31 cellular contexts compared by ENCODE assay signal in the genomic region with DNA sequence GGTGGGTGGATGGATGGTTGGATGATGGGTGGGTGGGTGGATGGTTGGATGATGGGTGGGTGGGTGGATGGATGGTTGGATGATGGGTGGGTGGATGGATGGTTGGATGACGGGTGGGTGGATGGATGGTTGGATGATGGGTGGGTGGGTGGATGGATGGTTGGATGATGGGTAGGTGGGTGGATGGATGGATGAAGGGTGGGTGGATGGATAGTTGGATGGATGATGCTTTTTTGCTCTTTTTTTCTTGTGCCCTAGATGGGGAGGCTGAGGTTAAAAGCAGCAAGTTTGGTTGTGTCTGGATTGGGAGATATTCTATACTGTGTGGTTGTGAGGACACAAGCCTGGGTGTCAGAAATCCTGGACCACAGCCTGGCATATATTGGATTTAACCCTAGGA. TPM values are rescaled to one million over a fixed set of nuclear protein-coding genes. Genes with fewer than 3 reads are reported as not detected.
"Had no signal": no experiment of that assay in that cellular context is flagged by ENCODE, and none has a peak within 500 bp of the region (broad histone marks: within the 10 kb centered on the region; RNA-seq: fewer than 3 reads in every experiment).

No MANE protein-coding gene starts in this region.

- H3K4me1 ChIP-seq: transverse colon, upper lobe of right lung, uterus had no signal

- H3K4me1 Mint-ChIP-seq: stimulated activated memory B cell treated with anti-CD40 and anti-IgM and Interleukin-4, amounts not matched to agents 10 μg/mL and 1 μg/mL and 100 μg/mL, for 72 hours; stimulated activated naive B cell treated with anti-CD40 and anti-IgM and Interleukin-4, amounts not matched to agents 10 μg/mL and 1 μg/mL and 100 μg/mL, for 72 hours had no signal

- H3K27ac Mint-ChIP-seq: stimulated activated memory B cell treated with anti-CD40 and anti-IgM and Interleukin-4, amounts not matched to agents 10 μg/mL and 1 μg/mL and 100 μg/mL, for 72 hours; stimulated activated naive B cell treated with anti-CD40 and anti-IgM and Interleukin-4, amounts not matched to agents 10 μg/mL and 1 μg/mL and 100 μg/mL, for 72 hours; stimulated activated naive CD8-positive, alpha-beta T cell treated with anti-CD3 and anti-CD28 coated beads, Interleukin-15, Interleukin-2, amounts not matched to agents 100 ng/mL and 50 ng/mL, for 24 hours; type B pancreatic cell had no signal

- H3K36me3 Mint-ChIP-seq: stimulated activated effector memory CD8-positive, alpha-beta T cell treated with anti-CD3 and anti-CD28 coated beads, Interleukin-12 subunit alpha, Interleukin-12 subunit beta, amount 100 ng/mL, for 72 hours; type B pancreatic cell had no signal

- ATAC-seq: stimulated activated effector memory CD8-positive, alpha-beta T cell treated with anti-CD3 and anti-CD28 coated beads, Interleukin-12 subunit alpha, Interleukin-12 subunit beta, amount 100 ng/mL, for 72 hours; stimulated activated memory B cell treated with anti-CD40 and anti-IgM and Interleukin-4, amounts not matched to agents 10 μg/mL and 1 μg/mL and 100 μg/mL, for 72 hours; stimulated activated naive B cell treated with anti-CD40 and anti-IgM and Interleukin-4, amounts not matched to agents 10 μg/mL and 1 μg/mL and 100 μg/mL, for 72 hours; stimulated activated naive CD8-positive, alpha-beta T cell treated with anti-CD3 and anti-CD28 coated beads, Interleukin-15, amount 100 ng/mL, for 72 hours; stimulated activated naive CD8-positive, alpha-beta T cell treated with anti-CD3 and anti-CD28 coated beads, Interleukin-15, Interleukin-2, amounts not matched to agents 100 U/mL and 50 U/mL, for 24 hours; upper lobe of right lung had no signal

- H3K4me3 ChIP-seq: stomach, suprapubic skin, testis, thoracic aorta, thyroid gland, tibial artery, tibial nerve, transverse colon, upper lobe of left lung, upper lobe of right lung, uterus, vagina had no signal

- H3K27ac ChIP-seq: stomach, suprapubic skin, testis, thoracic aorta, thyroid gland, tibial artery, transverse colon, upper lobe of left lung, upper lobe of right lung, uterus, vagina had no signal

- H3K9me3 ChIP-seq: stomach, suprapubic skin, testis, thoracic aorta, thyroid gland, tibial artery, tibial nerve, transverse colon, upper lobe of left lung, upper lobe of right lung, uterus, vagina had no signal

- H3K9me3 Mint-ChIP-seq: type B pancreatic cell had no signal

- DNase-seq: stimulated activated CD4-positive, alpha-beta T cell treated with anti-CD3 and anti-CD28 coated beads, Interleukin-2, amount 100 ng/mL, for 48 hours; stimulated activated CD4-positive, alpha-beta T cell treated with anti-CD3 and anti-CD28 coated beads, Interleukin-4, amount 100 ng/mL, for 1 hour; stimulated activated CD4-positive, alpha-beta T cell treated with anti-CD3 and anti-CD28 coated beads, Interleukin-4, amount 100 ng/mL, for 24 hours; stimulated activated CD4-positive, alpha-beta T cell treated with anti-CD3 and anti-CD28 coated beads, Interleukin-4, amount 100 ng/mL, for 4 hours; stimulated activated CD8-positive, alpha-beta memory T cell treated with anti-CD3 and anti-CD28 coated beads, Interleukin-4, amount 100 ng/mL, for 48 hours; stimulated activated naive B cell treated with anti-CD40 and anti-IgM and Interleukin-4, amounts not matched to agents 10 μg/mL and 1 μg/mL and 100 μg/mL, for 72 hours; stimulated activated naive CD4-positive, alpha-beta T cell; stimulated activated naive CD4-positive, alpha-beta T cell treated with Interleukin-2 at 50 U/mL for 16 hours; stimulated activated naive CD8-positive, alpha-beta T cell treated with anti-CD3 and anti-CD28 coated beads, Interleukin-15, amount 100 ng/mL, for 72 hours; stimulated activated naive CD8-positive, alpha-beta T cell treated with anti-CD3 and anti-CD28 coated beads, Interleukin-15, Interleukin-2, amounts not matched to agents 100 U/mL and 50 U/mL, for 24 hours; stomach; substantia nigra; testis; thyroid gland; tibial artery; transverse colon; trophoblast cell; upper lobe of right lung; uterus had no signal

- H3K27me3 Mint-ChIP-seq: stimulated activated naive CD8-positive, alpha-beta T cell treated with anti-CD3 and anti-CD28 coated beads, Interleukin-15, amount 100 ng/mL, for 72 hours; stimulated activated naive CD8-positive, alpha-beta T cell treated with anti-CD3 and anti-CD28 coated beads, Interleukin-15, Interleukin-2, amounts not matched to agents 100 ng/mL and 50 ng/mL, for 24 hours; type B pancreatic cell had no signal

- H3K4me3 Mint-ChIP-seq: stimulated activated effector memory CD8-positive, alpha-beta T cell treated with anti-CD3 and anti-CD28 coated beads, Interleukin-12 subunit alpha, Interleukin-12 subunit beta, amount 100 ng/mL, for 72 hours; stimulated activated memory B cell treated with anti-CD40 and anti-IgM and Interleukin-4, amounts not matched to agents 10 μg/mL and 1 μg/mL and 100 μg/mL, for 72 hours; stimulated activated naive B cell treated with anti-CD40 and anti-IgM and Interleukin-4, amounts not matched to agents 10 μg/mL and 1 μg/mL and 100 μg/mL, for 72 hours; stimulated activated naive CD8-positive, alpha-beta T cell treated with anti-CD3 and anti-CD28 coated beads, Interleukin-15, amount 100 ng/mL, for 72 hours; stimulated activated naive CD8-positive, alpha-beta T cell treated with anti-CD3 and anti-CD28 coated beads, Interleukin-15, Interleukin-2, amounts not matched to agents 100 ng/mL and 50 ng/mL, for 24 hours; type B pancreatic cell had no signal

- H3K36me3 ChIP-seq: stomach, suprapubic skin, thoracic aorta, thyroid gland, tibial artery, tibial nerve, transverse colon, upper lobe of left lung, upper lobe of right lung, uterus, vagina had no signal

RNA-seq across cellular contexts. Expression of gene LCN12, which starts 5.4 kb away (rescaled TPM):
- total RNA-seq: subcutaneous adipose tissue, urinary bladder, vagina had no signal

RNA-seq across cellular contexts. Expression of gene C8G, which starts 12.4 kb away (rescaled TPM):
- total RNA-seq: stomach, temporal lobe, thoracic aorta, uterus, vagina had no signal

RNA-seq across cellular contexts. Expression of gene LCNL1, which starts 25.3 kb away (rescaled TPM):
- total RNA-seq: stomach, subcutaneous adipose tissue, thoracic aorta had no signal
